Comparison of ENCODE assay signal across 29 cellular contexts in the genomic region with DNA sequence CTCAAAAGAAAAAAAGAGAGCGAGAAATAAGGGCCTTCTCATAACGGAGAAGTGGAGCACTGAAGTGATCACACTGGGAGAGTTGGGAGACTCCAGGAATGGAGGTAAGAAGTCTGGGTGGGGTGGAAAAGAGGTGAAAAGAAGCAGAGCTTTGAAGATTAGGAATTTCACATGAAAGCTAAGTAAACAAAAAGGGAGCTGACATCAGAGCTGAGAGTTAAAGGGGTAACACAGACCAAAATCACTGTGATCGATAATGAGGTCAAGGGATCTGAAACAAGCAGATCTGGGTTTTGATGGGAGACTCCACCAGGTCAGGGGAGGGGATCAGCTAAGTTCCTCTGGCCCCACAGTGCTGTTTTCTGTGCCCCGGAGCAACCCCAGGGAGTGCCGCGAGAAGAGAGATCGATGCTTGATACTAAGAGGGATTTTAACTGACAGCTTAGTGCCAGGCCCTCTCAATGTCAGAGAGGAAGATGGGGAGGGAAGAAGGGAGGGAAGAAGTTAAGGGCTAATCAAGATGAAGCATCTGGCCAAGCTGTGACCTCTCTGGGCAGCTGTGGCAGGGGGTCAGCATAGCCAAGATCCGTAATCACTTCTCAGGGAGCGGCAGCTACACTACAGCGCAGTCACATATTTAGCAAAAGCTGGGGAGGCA. TPM values are rescaled to one million over a fixed set of nuclear protein-coding genes. Genes with fewer than 3 reads are reported as not detected.
DNase-seq lines count a peak whose midpoint lies in the region; ATAC-seq and TF ChIP-seq lines count a peak whose summit lies in the region.
"Had no signal": no experiment of that assay in that cellular context is flagged by ENCODE, and none has a peak within 500 bp of the region (broad histone marks: within the 10 kb centered on the region; RNA-seq: fewer than 3 reads in every experiment).

No MANE protein-coding gene starts in this region.

- H3K27me3 Mint-ChIP-seq in activated T-helper 17 cell treated with anti-CD3 and anti-CD28 coated beads, Interleukin-2, amount 50 U/mL, for 72 hours: no peaks in the 10 kb centered on the region
- H3K27me3 Mint-ChIP-seq in osteocyte (ENCODE audit: unreplicated experiment): no peaks in the 10 kb centered on the region
- H3K27me3 Mint-ChIP-seq: activated CD8-positive, alpha-beta T cell treated with anti-CD3 and anti-CD28 coated beads for 36 hours; CD4-positive, alpha-beta memory T cell; stimulated activated naive CD8-positive, alpha-beta T cell treated with anti-CD3 and anti-CD28 coated beads, Interleukin-15, Interleukin-2, amounts not matched to agents 100 ng/mL and 50 ng/mL, for 24 hours had no signal

- no peak for ATAC-seq in activated T-helper 17 cell treated with anti-CD3 and anti-CD28 coated beads, Interleukin-2, amount 50 U/mL, for 72 hours (replicated peaks)
- ATAC-seq in left lobe of liver: peak; percentile 18
- no peak for ATAC-seq in stimulated activated effector memory CD8-positive, alpha-beta T cell treated with anti-CD3 and anti-CD28 coated beads, Interleukin-12 subunit alpha, Interleukin-12 subunit beta, amount 100 ng/mL, for 72 hours
- ATAC-seq: activated CD8-positive, alpha-beta T cell treated with anti-CD3 and anti-CD28 coated beads for 36 hours; GM12878; heart right ventricle; left ventricle myocardium superior had no signal

- no peaks in the 10 kb centered on the region for H3K36me3 Mint-ChIP-seq in activated T-helper 17 cell treated with anti-CD3 and anti-CD28 coated beads, Interleukin-2, amount 50 U/mL, for 72 hours (ENCODE audit: low read depth)
- peaks cover 6% of the 10 kb centered on the region for H3K36me3 Mint-ChIP-seq in stimulated activated effector memory CD8-positive, alpha-beta T cell treated with anti-CD3 and anti-CD28 coated beads, Interleukin-12 subunit alpha, Interleukin-12 subunit beta, amount 100 ng/mL, for 72 hours
- peaks cover 2% of the 10 kb centered on the region for H3K36me3 Mint-ChIP-seq in osteocyte (ENCODE audit: unreplicated experiment)
- H3K36me3 Mint-ChIP-seq: CD4-positive, alpha-beta memory T cell had no signal

- H3K4me3 Mint-ChIP-seq in activated T-helper 17 cell treated with anti-CD3 and anti-CD28 coated beads, Interleukin-2, amount 50 U/mL, for 72 hours: no peak overlapping the region
- H3K4me3 Mint-ChIP-seq in stimulated activated effector memory CD8-positive, alpha-beta T cell treated with anti-CD3 and anti-CD28 coated beads, Interleukin-12 subunit alpha, Interleukin-12 subunit beta, amount 100 ng/mL, for 72 hours: no peak overlapping the region
- H3K4me3 Mint-ChIP-seq in osteocyte (ENCODE audit: unreplicated experiment): no peak overlapping the region
- H3K4me3 Mint-ChIP-seq: activated CD8-positive, alpha-beta T cell treated with anti-CD3 and anti-CD28 coated beads for 36 hours; CD4-positive, alpha-beta memory T cell; HFFc6; stimulated activated naive CD8-positive, alpha-beta T cell treated with anti-CD3 and anti-CD28 coated beads, Interleukin-15, Interleukin-2, amounts not matched to agents 100 ng/mL and 50 ng/mL, for 24 hours had no signal

- DNase-seq in NCI-H82 treated with DMSO at 0.1 percent for 48 hours (lab: John Stamatoyannopoulos, UW; ENCODE audit: unreplicated experiment) (peak; percentile 89), left lobe of liver (ENCODE audit: low spot score) (no peak), NCI-H1092 (lab: John Stamatoyannopoulos, UW) (no peak), NCI-H2227 (lab: John Stamatoyannopoulos, UW; ENCODE audit: unreplicated experiment) (no peak), osteocyte (ENCODE audit: extremely low spot score, unreplicated experiment) (no peak)
- DNase-seq in stimulated activated effector memory CD8-positive, alpha-beta T cell treated with anti-CD3 and anti-CD28 coated beads, Interleukin-12 subunit alpha, Interleukin-12 subunit beta, amount 100 ng/mL, for 72 hours (ENCODE audit: low spot score in 2 of 2): no peak
- no peak for DNase-seq in activated T-cell treated with anti-CD3 and anti-CD28 coated beads, Interleukin-2, amount 50 U/mL, for 48 hours
- DNase-seq: activated CD4-positive, CD25-positive, alpha-beta regulatory T cell treated with anti-CD3 and anti-CD28 coated beads, Interleukin-2, amount 50 U/mL, for 72 hours; activated CD8-positive, alpha-beta T cell treated with anti-CD3 and anti-CD28 coated beads for 36 hours; activated T-cell treated with anti-CD3 and anti-CD28 coated beads for 4 hours; amniotic stem cell; CD4-positive, alpha-beta memory T cell; DMS79; heart right ventricle; HFFc6; left ventricle myocardium superior; NCI-H2081; NCI-H510A; small intestine; stimulated activated CD4-positive, alpha-beta T cell treated with anti-CD3 and anti-CD28 coated beads, Interleukin-2, amount 100 ng/mL, for 48 hours had no signal

- no peak for TF ChIP-seq CTCF in osteocyte (IDR thresholded peaks at IDR 0.05)

- no peaks in the 10 kb centered on the region for H3K9me3 Mint-ChIP-seq in activated T-helper 17 cell treated with anti-CD3 and anti-CD28 coated beads, Interleukin-2, amount 50 U/mL, for 72 hours
- no peaks in the 10 kb centered on the region for H3K9me3 Mint-ChIP-seq in stimulated activated effector memory CD8-positive, alpha-beta T cell treated with anti-CD3 and anti-CD28 coated beads, Interleukin-12 subunit alpha, Interleukin-12 subunit beta, amount 100 ng/mL, for 72 hours
- no peaks in the 10 kb centered on the region for H3K9me3 Mint-ChIP-seq in osteocyte (ENCODE audit: unreplicated experiment)
- H3K9me3 Mint-ChIP-seq: activated CD8-positive, alpha-beta T cell treated with anti-CD3 and anti-CD28 coated beads for 36 hours; CD4-positive, alpha-beta memory T cell; HFFc6; stimulated activated naive CD8-positive, alpha-beta T cell treated with anti-CD3 and anti-CD28 coated beads, Interleukin-15, Interleukin-2, amounts not matched to agents 100 ng/mL and 50 ng/mL, for 24 hours had no signal

- H3K27ac Mint-ChIP-seq in activated T-helper 17 cell treated with anti-CD3 and anti-CD28 coated beads, Interleukin-2, amount 50 U/mL, for 72 hours: peak overlapping the region; percentile 4
- peak overlapping the region; percentile 38 for H3K27ac Mint-ChIP-seq in stimulated activated effector memory CD8-positive, alpha-beta T cell treated with anti-CD3 and anti-CD28 coated beads, Interleukin-12 subunit alpha, Interleukin-12 subunit beta, amount 100 ng/mL, for 72 hours
- H3K27ac Mint-ChIP-seq in osteocyte (ENCODE audit: unreplicated experiment): no peak overlapping the region
- H3K27ac Mint-ChIP-seq: activated CD8-positive, alpha-beta T cell treated with anti-CD3 and anti-CD28 coated beads for 36 hours; HFFc6; stimulated activated naive CD8-positive, alpha-beta T cell treated with anti-CD3 and anti-CD28 coated beads, Interleukin-15, Interleukin-2, amounts not matched to agents 100 ng/mL and 50 ng/mL, for 24 hours had no signal

- peaks cover under 1% of the 10 kb centered on the region for H3K4me1 Mint-ChIP-seq in activated T-helper 17 cell treated with anti-CD3 and anti-CD28 coated beads, Interleukin-2, amount 50 U/mL, for 72 hours
- no peaks in the 10 kb centered on the region for H3K4me1 Mint-ChIP-seq in stimulated activated effector memory CD8-positive, alpha-beta T cell treated with anti-CD3 and anti-CD28 coated beads, Interleukin-12 subunit alpha, Interleukin-12 subunit beta, amount 100 ng/mL, for 72 hours
- peaks cover 17% of the 10 kb centered on the region for H3K4me1 Mint-ChIP-seq in osteocyte (ENCODE audit: unreplicated experiment)
- H3K4me1 Mint-ChIP-seq: CD4-positive, alpha-beta memory T cell had no signal

RNA-seq across cellular contexts. Expression of a gene that starts 7.9 kb away (rescaled TPM):
- not detected for total RNA-seq in activated T-helper 17 cell treated with anti-CD3 and anti-CD28 coated beads, Interleukin-2, amount 50 U/mL, for 72 hours
- 0.28 TPM for total RNA-seq in left lobe of liver
- total RNA-seq in osteocyte: not detected in 2 replicates
- total RNA-seq: activated CD8-positive, alpha-beta T cell treated with anti-CD3 and anti-CD28 coated beads for 36 hours; CD4-positive, alpha-beta memory T cell; fibroblast of villous mesenchyme; GM12878; heart right ventricle; HFFc6; HT1080; left ventricle myocardium superior; mononuclear cell; RPMI7951 had no signal

RNA-seq across cellular contexts. Expression of a gene that starts 19.0 kb away (rescaled TPM):
- not detected for total RNA-seq in activated T-helper 17 cell treated with anti-CD3 and anti-CD28 coated beads, Interleukin-2, amount 50 U/mL, for 72 hours
- total RNA-seq in left lobe of liver (not detected), osteocyte (0.24 and 0.46 TPM in 2 replicates)
- total RNA-seq: activated CD8-positive, alpha-beta T cell treated with anti-CD3 and anti-CD28 coated beads for 36 hours; CD4-positive, alpha-beta memory T cell; fibroblast of villous mesenchyme; GM12878; HFFc6; HT1080; mononuclear cell; RPMI7951 had no signal

RNA-seq across cellular contexts. Expression of a gene that starts 30.1 kb away (rescaled TPM):
- total RNA-seq in activated T-helper 17 cell treated with anti-CD3 and anti-CD28 coated beads, Interleukin-2, amount 50 U/mL, for 72 hours: not detected
- total RNA-seq in left lobe of liver (not detected), osteocyte (not detected in 2 replicates)
- total RNA-seq: activated CD8-positive, alpha-beta T cell treated with anti-CD3 and anti-CD28 coated beads for 36 hours; cardiac muscle cell; CD4-positive, alpha-beta memory T cell; fibroblast of villous mesenchyme; GM12878; heart right ventricle; HFFc6; HT1080; left ventricle myocardium superior; mononuclear cell; RPMI7951; tibial nerve had no signal

RNA-seq across cellular contexts. Expression of a gene that starts 44.7 kb away (rescaled TPM):
- 100 to 1,000 TPM; 132 to 145 TPM for total RNA-seq in activated T-helper 17 cell treated with anti-CD3 and anti-CD28 coated beads, Interleukin-2, amount 50 U/mL, for 72 hours
- total RNA-seq in left lobe of liver (3.9 TPM), osteocyte (25.9 and 28.3 TPM in 2 replicates)
